In genomic region chr10:102919237-102919959, GRCh38 we compare ENCODE assay signal across 1 cellular context.
A peak's percentile ranks its signal among the peaks of the same experiment; 100 is the strongest.
TF ChIP-seq lines count a peak whose summit lies in the region.

No MANE protein-coding gene starts in this region.

TF ChIP-seq in HepG2, 621 proteins besides CTCF, POLR2A, EP300 and RAD21 (continued from another document and continues in another):
- TF ChIP-seq, protein P1, sequence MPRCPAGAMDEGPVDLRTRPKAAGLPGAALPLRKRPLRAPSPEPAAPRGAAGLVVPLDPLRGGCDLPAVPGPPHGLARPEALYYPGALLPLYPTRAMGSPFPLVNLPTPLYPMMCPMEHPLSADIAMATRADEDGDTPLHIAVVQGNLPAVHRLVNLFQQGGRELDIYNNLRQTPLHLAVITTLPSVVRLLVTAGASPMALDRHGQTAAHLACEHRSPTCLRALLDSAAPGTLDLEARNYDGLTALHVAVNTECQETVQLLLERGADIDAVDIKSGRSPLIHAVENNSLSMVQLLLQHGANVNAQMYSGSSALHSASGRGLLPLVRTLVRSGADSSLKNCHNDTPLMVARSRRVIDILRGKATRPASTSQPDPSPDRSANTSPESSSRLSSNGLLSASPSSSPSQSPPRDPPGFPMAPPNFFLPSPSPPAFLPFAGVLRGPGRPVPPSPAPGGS (CRISPR knock-in tag; IDR thresholded peaks at IDR 0.05), result no peak; the same call in 1 of the 2 replicates
- TF ChIP-seq NBN (conservative IDR thresholded peaks at IDR 0.05) (no peak), NCOA2 (CRISPR knock-in tag; IDR thresholded peaks at IDR 0.05) (0 out of 2 replicates have a peak, but pooled peaks have one; percentile 16), SPEN (CRISPR knock-in tag; IDR thresholded peaks at IDR 0.05; ENCODE audit: low read depth) (0 out of 2 replicates have a peak, but pooled peaks have one; percentile 53), SRF (IDR thresholded peaks at IDR 0.05; ENCODE audit: low read depth, low read length) (no peak), ZBTB3 (CRISPR knock-in tag; IDR thresholded peaks at IDR 0.05; ENCODE audit: borderline replicate concordance, low read depth) (no peak), ZNF574 (CRISPR knock-in tag; IDR thresholded peaks at IDR 0.05) (peak; percentile 55; the same call in 1 of the 2 replicates), CERS6 (CRISPR knock-in tag; IDR thresholded peaks at IDR 0.05) (0 out of 2 replicates have a peak, but pooled peaks have one; percentile 73), ZNF768 (CRISPR knock-in tag; IDR thresholded peaks at IDR 0.05) (no peak), KDM3A (CRISPR knock-in tag; IDR thresholded peaks at IDR 0.05; ENCODE audit: low read depth) (no peak), KAT2B (IDR thresholded peaks at IDR 0.05; ENCODE audit: borderline replicate concordance, low read depth, low read length) (no peak), KAT8 (CRISPR knock-in tag; IDR thresholded peaks at IDR 0.05) (0 out of 2 replicates have a peak, but pooled peaks have one; percentile 13), TBX3 (IDR thresholded peaks at IDR 0.05; ENCODE audit: borderline replicate concordance) (no peak), ZSCAN21 (CRISPR knock-in tag; IDR thresholded peaks at IDR 0.05; ENCODE audit: borderline replicate concordance) (peak; percentile 73; the same call in 1 of the 2 replicates), KLF12 (CRISPR knock-in tag; IDR thresholded peaks at IDR 0.05; ENCODE audit: borderline replicate concordance) (no peak), ZNF33A (CRISPR knock-in tag; IDR thresholded peaks at IDR 0.05; ENCODE audit: borderline replicate concordance) (no peak), CSRNP1 (CRISPR knock-in tag; IDR thresholded peaks at IDR 0.05) (no peak; the same call in 1 of the 2 replicates), ZNF468 (CRISPR knock-in tag; IDR thresholded peaks at IDR 0.05) (no peak), ZNF124 (CRISPR knock-in tag; IDR thresholded peaks at IDR 0.05) (no peak), RFX3 (CRISPR knock-in tag; IDR thresholded peaks at IDR 0.05) (no peak), ATF7 (IDR thresholded peaks at IDR 0.05) (no peak), ATF7 (CRISPR knock-in tag; IDR thresholded peaks at IDR 0.05) (peak; percentile 23; the same call in 1 of the 2 replicates), ADNP (CRISPR knock-in tag; IDR thresholded peaks at IDR 0.05) (no peak), HOXA9 (CRISPR knock-in tag; IDR thresholded peaks at IDR 0.05; ENCODE audit: borderline replicate concordance) (no peak)
- TF ChIP-seq, protein P2, sequence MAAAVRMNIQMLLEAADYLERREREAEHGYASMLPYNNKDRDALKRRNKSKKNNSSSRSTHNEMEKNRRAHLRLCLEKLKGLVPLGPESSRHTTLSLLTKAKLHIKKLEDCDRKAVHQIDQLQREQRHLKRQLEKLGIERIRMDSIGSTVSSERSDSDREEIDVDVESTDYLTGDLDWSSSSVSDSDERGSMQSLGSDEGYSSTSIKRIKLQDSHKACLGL (CRISPR knock-in tag; IDR thresholded peaks at IDR 0.05), result peak; percentile 88
- TF ChIP-seq, protein P3, sequence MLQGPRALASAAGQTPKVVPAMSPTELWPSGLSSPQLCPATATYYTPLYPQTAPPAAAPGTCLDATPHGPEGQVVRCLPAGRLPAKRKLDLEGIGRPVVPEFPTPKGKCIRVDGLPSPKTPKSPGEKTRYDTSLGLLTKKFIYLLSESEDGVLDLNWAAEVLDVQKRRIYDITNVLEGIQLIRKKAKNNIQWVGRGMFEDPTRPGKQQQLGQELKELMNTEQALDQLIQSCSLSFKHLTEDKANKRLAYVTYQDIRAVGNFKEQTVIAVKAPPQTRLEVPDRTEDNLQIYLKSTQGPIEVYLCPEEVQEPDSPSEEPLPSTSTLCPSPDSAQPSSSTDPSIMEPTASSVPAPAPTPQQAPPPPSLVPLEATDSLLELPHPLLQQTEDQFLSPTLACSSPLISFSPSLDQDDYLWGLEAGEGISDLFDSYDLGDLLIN (CRISPR knock-in tag; IDR thresholded peaks at IDR 0.05; ENCODE audit: borderline replicate concordance), result no peak; the same call in 1 of the 2 replicates
- TF ChIP-seq, protein P4, sequence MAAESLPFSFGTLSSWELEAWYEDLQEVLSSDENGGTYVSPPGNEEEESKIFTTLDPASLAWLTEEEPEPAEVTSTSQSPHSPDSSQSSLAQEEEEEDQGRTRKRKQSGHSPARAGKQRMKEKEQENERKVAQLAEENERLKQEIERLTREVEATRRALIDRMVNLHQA (CRISPR knock-in tag; IDR thresholded peaks at IDR 0.05), result no peak
- TF ChIP-seq, protein P5, sequence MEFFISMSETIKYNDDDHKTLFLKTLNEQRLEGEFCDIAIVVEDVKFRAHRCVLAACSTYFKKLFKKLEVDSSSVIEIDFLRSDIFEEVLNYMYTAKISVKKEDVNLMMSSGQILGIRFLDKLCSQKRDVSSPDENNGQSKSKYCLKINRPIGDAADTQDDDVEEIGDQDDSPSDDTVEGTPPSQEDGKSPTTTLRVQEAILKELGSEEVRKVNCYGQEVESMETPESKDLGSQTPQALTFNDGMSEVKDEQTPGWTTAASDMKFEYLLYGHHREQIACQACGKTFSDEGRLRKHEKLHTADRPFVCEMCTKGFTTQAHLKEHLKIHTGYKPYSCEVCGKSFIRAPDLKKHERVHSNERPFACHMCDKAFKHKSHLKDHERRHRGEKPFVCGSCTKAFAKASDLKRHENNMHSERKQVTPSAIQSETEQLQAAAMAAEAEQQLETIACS (CRISPR knock-in tag; IDR thresholded peaks at IDR 0.05), result no peak
- TF ChIP-seq, protein P6, sequence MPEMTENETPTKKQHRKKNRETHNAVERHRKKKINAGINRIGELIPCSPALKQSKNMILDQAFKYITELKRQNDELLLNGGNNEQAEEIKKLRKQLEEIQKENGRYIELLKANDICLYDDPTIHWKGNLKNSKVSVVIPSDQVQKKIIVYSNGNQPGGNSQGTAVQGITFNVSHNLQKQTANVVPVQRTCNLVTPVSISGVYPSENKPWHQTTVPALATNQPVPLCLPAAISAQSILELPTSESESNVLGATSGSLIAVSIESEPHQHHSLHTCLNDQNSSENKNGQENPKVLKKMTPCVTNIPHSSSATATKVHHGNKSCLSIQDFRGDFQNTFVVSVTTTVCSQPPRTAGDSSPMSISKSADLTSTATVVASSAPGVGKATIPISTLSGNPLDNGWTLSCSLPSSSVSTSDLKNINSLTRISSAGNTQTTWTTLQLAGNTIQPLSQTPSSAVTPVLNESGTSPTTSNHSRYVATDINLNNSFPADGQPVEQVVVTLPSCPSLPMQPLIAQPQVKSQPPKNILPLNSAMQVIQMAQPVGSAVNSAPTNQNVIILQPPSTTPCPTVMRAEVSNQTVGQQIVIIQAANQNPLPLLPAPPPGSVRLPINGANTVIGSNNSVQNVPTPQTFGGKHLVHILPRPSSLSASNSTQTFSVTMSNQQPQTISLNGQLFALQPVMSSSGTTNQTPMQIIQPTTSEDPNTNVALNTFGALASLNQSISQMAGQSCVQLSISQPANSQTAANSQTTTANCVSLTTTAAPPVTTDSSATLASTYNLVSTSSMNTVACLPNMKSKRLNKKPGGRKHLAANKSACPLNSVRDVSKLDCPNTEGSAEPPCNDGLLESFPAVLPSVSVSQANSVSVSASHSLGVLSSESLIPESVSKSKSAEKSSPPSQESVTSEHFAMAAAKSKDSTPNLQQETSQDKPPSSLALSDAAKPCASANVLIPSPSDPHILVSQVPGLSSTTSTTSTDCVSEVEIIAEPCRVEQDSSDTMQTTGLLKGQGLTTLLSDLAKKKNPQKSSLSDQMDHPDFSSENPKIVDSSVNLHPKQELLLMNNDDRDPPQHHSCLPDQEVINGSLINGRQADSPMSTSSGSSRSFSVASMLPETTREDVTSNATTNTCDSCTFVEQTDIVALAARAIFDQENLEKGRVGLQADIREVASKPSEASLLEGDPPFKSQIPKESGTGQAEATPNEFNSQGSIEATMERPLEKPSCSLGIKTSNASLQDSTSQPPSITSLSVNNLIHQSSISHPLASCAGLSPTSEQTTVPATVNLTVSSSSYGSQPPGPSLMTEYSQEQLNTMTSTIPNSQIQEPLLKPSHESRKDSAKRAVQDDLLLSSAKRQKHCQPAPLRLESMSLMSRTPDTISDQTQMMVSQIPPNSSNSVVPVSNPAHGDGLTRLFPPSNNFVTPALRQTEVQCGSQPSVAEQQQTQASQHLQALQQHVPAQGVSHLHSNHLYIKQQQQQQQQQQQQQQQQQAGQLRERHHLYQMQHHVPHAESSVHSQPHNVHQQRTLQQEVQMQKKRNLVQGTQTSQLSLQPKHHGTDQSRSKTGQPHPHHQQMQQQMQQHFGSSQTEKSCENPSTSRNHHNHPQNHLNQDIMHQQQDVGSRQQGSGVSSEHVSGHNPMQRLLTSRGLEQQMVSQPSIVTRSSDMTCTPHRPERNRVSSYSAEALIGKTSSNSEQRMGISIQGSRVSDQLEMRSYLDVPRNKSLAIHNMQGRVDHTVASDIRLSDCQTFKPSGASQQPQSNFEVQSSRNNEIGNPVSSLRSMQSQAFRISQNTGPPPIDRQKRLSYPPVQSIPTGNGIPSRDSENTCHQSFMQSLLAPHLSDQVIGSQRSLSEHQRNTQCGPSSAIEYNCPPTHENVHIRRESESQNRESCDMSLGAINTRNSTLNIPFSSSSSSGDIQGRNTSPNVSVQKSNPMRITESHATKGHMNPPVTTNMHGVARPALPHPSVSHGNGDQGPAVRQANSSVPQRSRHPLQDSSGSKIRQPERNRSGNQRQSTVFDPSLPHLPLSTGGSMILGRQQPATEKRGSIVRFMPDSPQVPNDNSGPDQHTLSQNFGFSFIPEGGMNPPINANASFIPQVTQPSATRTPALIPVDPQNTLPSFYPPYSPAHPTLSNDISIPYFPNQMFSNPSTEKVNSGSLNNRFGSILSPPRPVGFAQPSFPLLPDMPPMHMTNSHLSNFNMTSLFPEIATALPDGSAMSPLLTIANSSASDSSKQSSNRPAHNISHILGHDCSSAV (CRISPR knock-in tag; IDR thresholded peaks at IDR 0.05; ENCODE audit: borderline replicate concordance), result no peak
